13 cellular contexts compared by ENCODE assay signal in genomic region chr1:91026777-91027176, GRCh38. TPM values are rescaled to one million over a fixed set of nuclear protein-coding genes. Genes with fewer than 3 reads are reported as not detected.
DNase-seq lines count a peak whose midpoint lies in the region; ATAC-seq and TF ChIP-seq lines count a peak whose summit lies in the region.
"Had no signal": no experiment of that assay in that cellular context is flagged by ENCODE, and none has a peak within 500 bp of the region (broad histone marks: within the 10 kb centered on the region; RNA-seq: fewer than 3 reads in every experiment).

No MANE protein-coding gene starts in this region.

- no peaks in the 10 kb centered on the region for H3K27me3 ChIP-seq in osteoblast (ENCODE audit: insufficient read depth, low read length)
- no peaks in the 10 kb centered on the region for H3K27me3 ChIP-seq in right atrium auricular region

- H3K4me3 ChIP-seq in cardiac fibroblast (replicated peaks in 1 of 2; ENCODE audit: low read depth in 2 of 2, low read length in 2 of 2) (no peak overlapping the region), osteoblast (ENCODE audit: insufficient read depth, low read length) (no peak overlapping the region), right atrium auricular region (no peak overlapping the region)
- H3K4me3 ChIP-seq: skin epidermis had no signal

- no peak overlapping the region for H2AFZ ChIP-seq in osteoblast (ENCODE audit: low read length)

- no peak overlapping the region for H3K27ac ChIP-seq in osteoblast (ENCODE audit: low read depth, low read length)
- no peak overlapping the region for H3K27ac ChIP-seq in right atrium auricular region
- H3K27ac ChIP-seq: skin epidermis had no signal

- H3K4me1 ChIP-seq in osteoblast (ENCODE audit: insufficient read depth, low read length) (peaks cover 6% of the 10 kb centered on the region), right atrium auricular region (peaks cover 0 to 9% of the 10 kb centered on the region in 2 donors)

- H4K20me1 ChIP-seq in osteoblast (ENCODE audit: insufficient read depth, low read length): no peaks in the 10 kb centered on the region

- no peaks in the 10 kb centered on the region for H3K36me3 ChIP-seq in osteoblast (ENCODE audit: insufficient read depth, low read length)
- no peaks in the 10 kb centered on the region for H3K36me3 ChIP-seq in right atrium auricular region

- peak; percentile 27 for DNase-seq in DMS 273 (lab: John Stamatoyannopoulos, UW; ENCODE audit: unreplicated experiment)
- no peak for DNase-seq in DMS 273 treated with DMSO at 0.1 percent for 48 hours (lab: John Stamatoyannopoulos, UW)
- DNase-seq in NAMALWA (ENCODE audit: low spot score): peak; percentile 48
- DNase-seq in cardiac fibroblast (ENCODE audit: low read depth in 2 of 2): peak; percentile 36 to 59
- DNase-seq in osteoblast (ENCODE audit: insufficient read length, low spot score, missing footprints): no peak
- no peak for DNase-seq in C1 segment of cervical spinal cord (lab: John Stamatoyannopoulos, UW)
- no peak for DNase-seq in right atrium auricular region (ENCODE audit: low spot score)
- DNase-seq: activated CD8-positive, alpha-beta memory T cell treated with anti-CD3 and anti-CD28 coated beads for 24 hours; foreskin melanocyte; mesendoderm; SHP77 treated with DMSO at 0.1 percent for 48 hours had no signal

- ATAC-seq in GM19328 (IDR thresholded peaks at IDR 0.05; ENCODE audit: unreplicated experiment): no peak

- no peak overlapping the region for H3K4me2 ChIP-seq in osteoblast (ENCODE audit: insufficient read depth, low read length)

- H3K9me3 ChIP-seq in osteoblast (ENCODE audit: low read depth, low read length) (no peaks in the 10 kb centered on the region), right atrium auricular region (no peaks in the 10 kb centered on the region)

- H3K79me2 ChIP-seq in osteoblast (ENCODE audit: insufficient read depth, low read length): peaks cover 1% of the 10 kb centered on the region

- TF ChIP-seq CTCF in cardiac fibroblast (IDR thresholded peaks at IDR 0.05; ENCODE audit: low read depth, low read length) (peak; percentile 34), osteoblast (IDR thresholded peaks at IDR 0.05; ENCODE audit: extremely low read depth, low read depth, low read length) (peak; percentile 42), right atrium auricular region (IDR thresholded peaks at IDR 0.05) (no peak)

RNA-seq across cellular contexts. Expression of gene ZNF644, which starts 4.9 kb away (rescaled TPM):
- total RNA-seq in osteoblast: 57.5 and 59.5 TPM in 2 replicates
- total RNA-seq in right atrium auricular region: 10 to 100 TPM; 24.9 to 34.4 TPM

Comparison
In these comparisons a context has a peak if more than half of its experiments do, and no peak if none do; other contexts are left out.
1. DNase-seq: peak in DMS 273 (single experiment), NAMALWA (single experiment) and cardiac fibroblast (2 of 2); none in DMS 273 treated with DMSO at 0.1 percent for 48 hours (single experiment), osteoblast (single experiment), C1 segment of cervical spinal cord (0 of 14) and right atrium auricular region (single experiment).
2. CTCF ChIP-seq: peak in cardiac fibroblast (single experiment) and osteoblast (single experiment); none in right atrium auricular region (0 of 2).